ENCODE assay signal across 34 cellular contexts in genomic region chrX:57741107-57741506, GRCh38.
"Had no signal": no experiment of that assay in that cellular context is flagged by ENCODE, and none has a peak within 500 bp of the region (broad histone marks: within the 10 kb centered on the region; RNA-seq: fewer than 3 reads in every experiment).

No MANE protein-coding gene starts in this region.

- H3K4me3 ChIP-seq: MG63 had no signal

- H3K36me3 ChIP-seq: MG63 had no signal

- H3K27ac ChIP-seq: KMS-11 had no signal

- H3K27me3 ChIP-seq: MG63 had no signal

- H3K4me2 ChIP-seq: KMS-11 had no signal

- DNase-seq: Karpas-422, Kasumi-1, KG1, MG63, MM.1S, MV-4-11, NCI-H1048, NCI-H1092, NCI-H1092 treated with DMSO at 0.1 percent for 48 hours, NCI-H1105, NCI-H1105 treated with DMSO at 0.1 percent for 48 hours, NCI-H1417, NCI-H1417 treated with DMSO at 0.1 percent for 48 hours, NCI-H1436, NCI-H1436 treated with DMSO at 0.1 percent for 48 hours, NCI-H146, NCI-H1694, NCI-H1694 treated with DMSO at 0.1 percent for 48 hours, NCI-H187, NCI-H187 treated with DMSO at 0.1 percent for 48 hours, NCI-H1930, NCI-H2029, NCI-H2029 treated with DMSO at 0.1 percent for 48 hours, NCI-H2081, NCI-H2081 treated with DMSO at 0.1 percent for 48 hours, NCI-H2107, NCI-H2171, NCI-H2171 treated with DMSO at 0.1 percent for 48 hours, NCI-H2227 treated with DMSO at 0.1 percent for 48 hours, NCI-H226, NCI-H345, NCI-H446, NCI-H446 treated with DMSO at 0.1 percent for 48 hours had no signal

- H3K9ac ChIP-seq: KMS-11 had no signal

- H3K9me3 ChIP-seq: MG63 had no signal
